2 cellular contexts compared by ENCODE assay signal in the genomic region with DNA sequence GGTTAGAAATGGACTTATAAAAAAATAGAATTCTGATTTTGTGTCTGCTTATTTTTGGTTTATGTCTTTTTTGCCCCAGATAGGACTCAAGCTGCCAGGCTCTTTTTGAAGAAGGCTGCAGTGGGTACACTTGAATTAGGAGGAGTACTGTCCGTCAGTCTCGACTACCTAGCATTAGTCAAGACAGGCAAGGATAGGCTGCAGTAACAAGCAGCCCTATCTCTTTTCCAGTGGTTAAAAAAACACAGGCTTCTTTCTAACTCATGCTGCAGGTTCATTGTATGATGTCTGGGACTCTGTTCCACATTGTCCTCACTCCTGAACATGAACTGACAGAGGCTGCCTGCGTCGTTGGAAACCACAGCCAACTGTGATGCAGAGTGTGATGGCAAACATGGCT.
TF ChIP-seq lines count a peak whose summit lies in the region.

No MANE protein-coding gene starts in this region.

TF ChIP-seq in HepG2, 621 proteins besides CTCF, POLR2A, EP300 and RAD21:
- TF ChIP-seq ZNF12 (CRISPR knock-in tag; IDR thresholded peaks at IDR 0.05), result peak; percentile 90
- no peak for TF ChIP-seq YY1 (IDR thresholded peaks at IDR 0.05; ENCODE audit: insufficient read depth, insufficient replicate concordance, low read depth, low read length)

TF ChIP-seq in K562, 482 proteins besides CTCF, POLR2A, EP300 and RAD21:
- TF ChIP-seq TSC22D4 (tag; IDR thresholded peaks at IDR 0.05) (no peak), PHTF2 (CRISPR knock-in tag; IDR thresholded peaks at IDR 0.05) (no peak), FIP1L1 (IDR thresholded peaks at IDR 0.05; ENCODE audit: low read depth, low read length, poor library complexity, severe bottlenecking) (no peak), ZNF12 (CRISPR knock-in tag; IDR thresholded peaks at IDR 0.05) (peak; percentile 97)
